Comparison of ENCODE assay signal across 1 cellular context in genomic region chr12:10211975-10212622, GRCh38.
A peak's percentile ranks its signal among the peaks of the same experiment; 100 is the strongest.
TF ChIP-seq lines count a peak whose summit lies in the region.

No MANE protein-coding gene starts in this region.

TF ChIP-seq in IMR-90, 13 proteins besides CTCF, POLR2A, EP300 and RAD21:
- TF ChIP-seq RFX5 (IDR thresholded peaks at IDR 0.05; ENCODE audit: low read depth, low read length) (no peak), CHD1 (IDR thresholded peaks at IDR 0.05; ENCODE audit: low read depth, low read length) (no peak), ELK1 (IDR thresholded peaks at IDR 0.05; ENCODE audit: borderline replicate concordance, low read depth, low read length) (no peak), MAZ (IDR thresholded peaks at IDR 0.05; ENCODE audit: borderline replicate concordance, low read depth, low read length) (peak; percentile 100), USF2 (IDR thresholded peaks at IDR 0.05; ENCODE audit: low read depth, low read length) (peak; percentile 40), MAFK (IDR thresholded peaks at IDR 0.05; ENCODE audit: low read depth, low read length) (no peak), BHLHE40 (IDR thresholded peaks at IDR 0.05; ENCODE audit: low read depth, low read length) (peak; percentile 96), RCOR1 (IDR thresholded peaks at IDR 0.05; ENCODE audit: insufficient replicate concordance, low read length) (peak; percentile 15), SMC3 (IDR thresholded peaks at IDR 0.05; ENCODE audit: low read depth, low read length) (no peak), CEBPB (IDR thresholded peaks at IDR 0.05; ENCODE audit: low read depth, low read length) (0 out of 2 replicates have a peak, but pooled peaks have one; percentile 11), NFE2L2 (IDR thresholded peaks at IDR 0.05; ENCODE audit: low read depth, low read length) (peak; percentile 86), FOS (IDR thresholded peaks at IDR 0.05; ENCODE audit: low read depth, low read length) (peak; percentile 95), MXI1 (IDR thresholded peaks at IDR 0.05; ENCODE audit: borderline replicate concordance, low read depth, low read length) (0 out of 2 replicates have a peak, but pooled peaks have one; percentile 19)
